Comparison of ENCODE assay signal across 15 cellular contexts in the genomic region with DNA sequence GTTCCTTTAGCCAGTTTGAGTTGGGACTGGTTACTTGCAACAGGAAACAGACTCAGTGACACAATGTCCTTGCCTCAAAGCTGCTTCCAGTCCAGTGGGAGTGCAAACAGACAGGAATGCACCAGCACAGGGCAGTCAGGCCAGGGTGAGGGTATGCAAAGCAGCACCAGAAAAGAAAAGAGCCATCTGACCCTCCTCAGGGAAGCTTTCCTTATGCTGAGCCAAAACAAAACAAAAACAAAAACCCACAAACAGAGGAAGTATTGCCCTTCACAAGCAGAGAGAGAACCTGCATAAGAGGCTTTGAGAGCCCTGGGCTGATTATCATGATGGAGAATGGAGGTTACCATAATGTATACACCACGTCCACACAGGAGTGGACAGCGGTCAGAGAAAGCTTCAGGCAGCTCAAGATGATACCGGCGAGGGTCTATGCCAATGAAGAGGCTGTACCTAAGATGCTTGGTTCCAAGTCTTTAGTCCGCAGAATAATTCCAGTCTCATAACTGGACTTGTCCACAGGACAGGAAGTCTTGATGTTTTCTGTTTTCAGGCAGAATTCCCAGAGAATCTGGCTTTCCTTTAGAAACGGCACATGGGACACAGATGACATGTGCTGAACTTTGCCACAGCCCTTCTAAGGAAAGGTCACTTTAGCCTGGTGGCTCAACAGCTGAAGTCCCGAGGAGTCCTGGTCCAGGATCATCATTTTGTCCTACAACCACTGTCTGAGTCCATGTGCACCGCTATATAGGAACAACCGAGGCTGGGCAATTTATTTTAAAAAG.
A peak's percentile ranks its signal among the peaks of the same experiment; 100 is the strongest.
DNase-seq lines count a peak whose midpoint lies in the region; ATAC-seq and TF ChIP-seq lines count a peak whose summit lies in the region.
"Had no signal": no experiment of that assay in that cellular context is flagged by ENCODE, and none has a peak within 500 bp of the region (broad histone marks: within the 10 kb centered on the region; RNA-seq: fewer than 3 reads in every experiment).

No MANE protein-coding gene starts in this region.

- H3K4me1 Mint-ChIP-seq in mesothelial cell of epicardium, result peaks cover 8% of the 10 kb centered on the region
- H3K4me1 Mint-ChIP-seq: CD8-positive, alpha-beta memory T cell had no signal

- H3K36me3 Mint-ChIP-seq in mesothelial cell of epicardium, result peaks cover 63% of the 10 kb centered on the region
- H3K36me3 Mint-ChIP-seq: CD8-positive, alpha-beta memory T cell had no signal

- H3K27me3 Mint-ChIP-seq in mesothelial cell of epicardium (ENCODE audit: low read depth), result no peaks in the 10 kb centered on the region
- H3K27me3 Mint-ChIP-seq: activated CD8-positive, alpha-beta T cell treated with anti-CD3 and anti-CD28 coated beads for 36 hours had no signal

- no peaks in the 10 kb centered on the region for H3K9me3 Mint-ChIP-seq in mesothelial cell of epicardium
- H3K9me3 Mint-ChIP-seq: activated naive CD8-positive, alpha-beta T cell treated with anti-CD3 and anti-CD28 coated beads, Interleukin-2, amount 50 U/mL, for 24 hours had no signal

- DNase-seq in left lobe of liver (ENCODE audit: low spot score) (no peak), globus pallidus (ENCODE audit: low spot score) (no peak), BE2C (no peak), kidney glomerular epithelial cell (lab: John Stamatoyannopoulos, UW) (no peak), mesothelial cell of epicardium (ENCODE audit: low spot score in 2 of 2, unreplicated experiment in 2 of 2) (no peak)
- DNase-seq: activated CD8-positive, alpha-beta T cell treated with anti-CD3 and anti-CD28 coated beads for 36 hours; activated naive CD8-positive, alpha-beta T cell treated with anti-CD3 and anti-CD28 coated beads, Interleukin-2, amount 50 U/mL, for 24 hours; CD8-positive, alpha-beta memory T cell; effector memory CD4-positive, alpha-beta T cell; hippocampal formation; NCI-H1694; testis had no signal

- H3K36me3 ChIP-seq in BE2C, result no peaks in the 10 kb centered on the region

- no peaks in the 10 kb centered on the region for H3K4me1 ChIP-seq in BE2C

- no peaks in the 10 kb centered on the region for H3K27me3 ChIP-seq in BE2C
- H3K27me3 ChIP-seq: testis had no signal

- H3K4me3 ChIP-seq in BE2C (ENCODE audit: low read depth, low read length), result no peak overlapping the region
- H3K4me3 ChIP-seq: testis had no signal

- H3K4me3 Mint-ChIP-seq in mesothelial cell of epicardium, result no peak overlapping the region
- H3K4me3 Mint-ChIP-seq: activated CD8-positive, alpha-beta T cell treated with anti-CD3 and anti-CD28 coated beads for 36 hours; activated naive CD8-positive, alpha-beta T cell treated with anti-CD3 and anti-CD28 coated beads, Interleukin-2, amount 50 U/mL, for 24 hours; CD8-positive, alpha-beta memory T cell had no signal

- TF ChIP-seq CTCF in BE2C (IDR thresholded peaks at IDR 0.05; ENCODE audit: low read depth, low read length), result no peak
- TF ChIP-seq CTCF in mesothelial cell of epicardium (IDR thresholded peaks at IDR 0.05; ENCODE audit: unreplicated experiment), result no peak

- H3K27ac Mint-ChIP-seq in mesothelial cell of epicardium, result no peak overlapping the region
- H3K27ac Mint-ChIP-seq: activated CD8-positive, alpha-beta T cell treated with anti-CD3 and anti-CD28 coated beads for 36 hours; activated naive CD8-positive, alpha-beta T cell treated with anti-CD3 and anti-CD28 coated beads, Interleukin-2, amount 50 U/mL, for 24 hours; CD8-positive, alpha-beta memory T cell had no signal

- H3K9me3 ChIP-seq in BE2C, result no peaks in the 10 kb centered on the region
- H3K9me3 ChIP-seq: testis had no signal

- peak; percentile 94 for ATAC-seq in GM18858 (IDR thresholded peaks at IDR 0.05; ENCODE audit: unreplicated experiment)
- peak; percentile 63 for ATAC-seq in GM21423 (IDR thresholded peaks at IDR 0.05; ENCODE audit: unreplicated experiment)
- peak; percentile 84 for ATAC-seq in HG03342 (IDR thresholded peaks at IDR 0.05; ENCODE audit: unreplicated experiment)
- peak; percentile 42 for ATAC-seq in left lobe of liver
- ATAC-seq: activated CD8-positive, alpha-beta T cell treated with anti-CD3 and anti-CD28 coated beads for 36 hours; activated naive CD8-positive, alpha-beta T cell treated with anti-CD3 and anti-CD28 coated beads, Interleukin-2, amount 50 U/mL, for 24 hours had no signal

Comparison
In these comparisons a context has a peak if more than half of its experiments do, and no peak if none do; other contexts are left out.
1. ATAC-seq: peak in every context shown above with its lines; median percentile 94 in GM18858; 84 in HG03342; 63 in GM21423; 42 in left lobe of liver.